In the genomic region with DNA sequence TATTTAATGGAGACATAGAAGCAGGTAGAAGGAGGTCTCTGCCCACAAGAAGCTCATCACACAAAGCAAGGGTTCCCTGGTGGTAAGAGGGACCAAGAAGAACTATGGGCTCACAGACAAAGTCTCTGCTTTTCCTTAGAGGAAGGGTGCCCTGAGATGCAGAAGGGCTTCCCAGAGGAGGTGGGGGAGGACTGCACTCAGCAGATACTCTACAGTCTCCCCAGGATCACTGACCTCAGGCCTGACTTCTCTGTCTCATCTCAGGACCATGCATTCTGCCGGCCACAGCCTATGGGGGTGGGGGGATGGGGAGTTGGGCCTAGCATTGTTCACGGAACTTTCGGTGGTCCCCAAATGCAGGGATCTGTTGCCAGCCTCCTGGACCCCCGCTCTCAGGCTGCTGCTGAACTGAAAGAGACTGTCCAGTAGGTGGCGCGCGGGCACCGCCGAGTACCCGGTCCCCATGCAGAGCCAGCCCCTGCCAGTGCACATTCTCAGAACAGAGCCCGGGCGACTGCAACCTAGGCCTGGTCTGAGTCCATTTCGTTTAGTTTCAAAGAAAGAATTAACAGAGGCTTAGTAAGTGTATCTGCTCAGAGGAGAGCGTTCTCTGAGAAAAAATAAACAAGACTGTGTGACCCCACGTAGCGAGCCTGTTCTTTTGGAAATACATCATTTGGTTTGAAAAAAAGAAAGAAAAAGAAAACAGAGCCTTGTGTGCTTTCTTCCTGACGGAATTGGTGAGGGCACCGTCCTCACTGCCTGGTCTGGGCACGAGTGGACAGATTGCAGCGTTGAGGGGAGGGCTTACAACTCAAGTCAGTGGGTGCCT, we compare ENCODE assay signal across 8 cellular contexts.
DNase-seq lines count a peak whose midpoint lies in the region; ATAC-seq and TF ChIP-seq lines count a peak whose summit lies in the region.

No MANE protein-coding gene starts in this region.

- H3K27ac Mint-ChIP-seq in type B pancreatic cell: peak overlapping the region; percentile 44

- H4K91ac ChIP-seq in neuronal stem cell (ENCODE audit: low read depth, low read length, poor library complexity): no peak overlapping the region

- H3K18ac ChIP-seq in neuronal stem cell (ENCODE audit: low read length): no peak overlapping the region

- no peak overlapping the region for H4K8ac ChIP-seq in neuronal stem cell (ENCODE audit: low read depth, low read length)

- H3K4me1 ChIP-seq in neuronal stem cell (ENCODE audit: control insufficient read depth in 2 of 2, insufficient read depth in 1 of 2, low read depth in 1 of 2, low read length in 2 of 2): peaks cover 6 to 9% of the 10 kb centered on the region in 2 donors

- no peak overlapping the region for H2AK5ac ChIP-seq in neuronal stem cell (ENCODE audit: low read depth, low read length)

- H3K23ac ChIP-seq in neuronal stem cell (ENCODE audit: low read depth, low read length, poor library complexity): no peak overlapping the region

- H2BK15ac ChIP-seq in neuronal stem cell (ENCODE audit: low read length): no peak overlapping the region

- H3K79me1 ChIP-seq in neuronal stem cell (ENCODE audit: low read depth, low read length): no peaks in the 10 kb centered on the region

- H2BK12ac ChIP-seq in neuronal stem cell (ENCODE audit: low read length): no peak overlapping the region

- H3K9me3 ChIP-seq in neuronal stem cell (replicated peaks in 1 of 2; ENCODE audit: control insufficient read depth in 2 of 2, insufficient read depth in 1 of 2, low read depth in 1 of 2, low read length in 2 of 2): no peaks in the 10 kb centered on the region

- H3K4me3 ChIP-seq in GM12875 (ENCODE audit: low read depth, low read length) (no peak overlapping the region), fibroblast of the aortic adventitia (ENCODE audit: low read depth, low read length) (no peak overlapping the region), neuronal stem cell (ENCODE audit: low read length in 2 of 2) (no peak overlapping the region)

- no CpG with 5 or more reads among the region's 20 CpGs for WGBS in neuronal stem cell (ENCODE audit: extremely low coverage in 2 of 2, insufficient read length in 2 of 2, insufficient replicate concordance in 1 of 2), 2 donors

- peak overlapping the region; percentile 20 for H3K4me2 ChIP-seq in neuronal stem cell (ENCODE audit: insufficient read depth, low read length, poor library complexity, severe bottlenecking)

- no peak overlapping the region for H3K4ac ChIP-seq in neuronal stem cell (ENCODE audit: low read length)

- H3K4me1 Mint-ChIP-seq in type B pancreatic cell (ENCODE audit: unreplicated experiment): peaks cover 20% of the 10 kb centered on the region

- peak overlapping the region; percentile 29 for H3K4me3 Mint-ChIP-seq in type B pancreatic cell

- peak overlapping the region; percentile 81 for H2AFZ ChIP-seq in neuronal stem cell (ENCODE audit: low read length)

- no peak overlapping the region for H2BK120ac ChIP-seq in neuronal stem cell (ENCODE audit: low read depth, low read length)

- no peak overlapping the region for H3K9ac ChIP-seq in neuronal stem cell (ENCODE audit: low read depth, low read length, poor library complexity)

- peak; percentile 76 for ATAC-seq in HG03159 (IDR thresholded peaks at IDR 0.05; ENCODE audit: unreplicated experiment)

- TF ChIP-seq CTCF in 22Rv1 (IDR thresholded peaks at IDR 0.05): peak; percentile 95
- peak; percentile 87 for TF ChIP-seq CTCF in GM12875 (IDR thresholded peaks at IDR 0.05; ENCODE audit: borderline replicate concordance, insufficient read depth, low read depth, low read length)
- TF ChIP-seq CTCF in fibroblast of the aortic adventitia (IDR thresholded peaks at IDR 0.05; ENCODE audit: insufficient read depth, low read length): peak; percentile 84
- TF ChIP-seq CTCF in type B pancreatic cell (conservative IDR thresholded peaks at IDR 0.05): peak; percentile 95

- H3K9me3 Mint-ChIP-seq in type B pancreatic cell: no peaks in the 10 kb centered on the region

- H3K27me3 ChIP-seq in neuronal stem cell (ENCODE audit: control insufficient read depth in 3 of 3, insufficient read depth in 3 of 3, low read depth in 1 of 3, low read length in 3 of 3): peaks cover 0 to 6% (median 0%) of the 10 kb centered on the region in 3 experiments

- H3K14ac ChIP-seq in neuronal stem cell (ENCODE audit: low read length): no peak overlapping the region

- DNase-seq in NCI-H510A treated with DMSO at 0.1 percent for 48 hours (lab: John Stamatoyannopoulos, UW) (peak; percentile 74), fibroblast of the aortic adventitia (ENCODE audit: low read depth) (peak; percentile 68), neuronal stem cell (ENCODE audit: low spot score) (peak; percentile 59), type B pancreatic cell (ENCODE audit: extremely low spot score, unreplicated experiment) (peak; percentile 90)
- DNase-seq in activated CD8-positive, alpha-beta memory T cell treated with anti-CD3 and anti-CD28 coated beads, Interleukin-2, amount 50 U/mL, for 4 hours: peak; percentile 25

- H3K27ac ChIP-seq in 22Rv1 (no peak overlapping the region), neuronal stem cell (replicated peaks; ENCODE audit: low read length) (no peak overlapping the region)

- H3K36me3 Mint-ChIP-seq in type B pancreatic cell: no peaks in the 10 kb centered on the region

- no peaks in the 10 kb centered on the region for H3K36me3 ChIP-seq in neuronal stem cell (replicated peaks in 1 of 2; ENCODE audit: control insufficient read depth in 2 of 2, insufficient read depth in 2 of 2, low read length in 2 of 2)

- no peak overlapping the region for H2BK5ac ChIP-seq in neuronal stem cell (ENCODE audit: low read length)

- H3K27me3 Mint-ChIP-seq in type B pancreatic cell: peaks cover 59% of the 10 kb centered on the region

Comparison
In these comparisons a context has a peak if more than half of its experiments do, and no peak if none do; other contexts are left out.
1. DNase-seq: peak in every context shown above with its lines; median percentile 90 in type B pancreatic cell; 74 in NCI-H510A treated with DMSO at 0.1 percent for 48 hours; 68 in fibroblast of the aortic adventitia; 59 in neuronal stem cell; 25 in activated CD8-positive, alpha-beta memory T cell treated with anti-CD3 and anti-CD28 coated beads, Interleukin-2, amount 50 U/mL, for 4 hours.